ENCODE assay signal across 10 cellular contexts in genomic region chr17:139401-140205, GRCh38. TPM values are rescaled to one million over a fixed set of nuclear protein-coding genes. Genes with fewer than 3 reads are reported as not detected.
DNase-seq lines count a peak whose midpoint lies in the region; ATAC-seq, FAIRE-seq and TF ChIP-seq lines count a peak whose summit lies in the region.
"Not testable (repeated sequence)": the region's sequence is repeated elsewhere in the genome, so short reads cannot be mapped to it uniquely, and the experiment has no call there.
"Had no signal": no experiment of that assay in that cellular context is flagged by ENCODE, and none has a peak within 500 bp of the region (broad histone marks: within the 10 kb centered on the region; RNA-seq: fewer than 3 reads in every experiment).

No MANE protein-coding gene starts in this region.

- TF ChIP-seq EP300 in upper lobe of left lung (IDR thresholded peaks at IDR 0.05), result not testable (repeated sequence)

- H3K4me3 ChIP-seq in right atrium auricular region, lung, pancreas, upper lobe of left lung: not testable (repeated sequence)

- POLR2A ChIA-PET in activated CD4-positive, alpha-beta T cell treated with anti-CD3 and anti-CD28 coated beads, Interleukin-2, amount 10 ng/mL, durations not matched to agents 7 days and 5 days (lab: Charles Lee), result not testable (repeated sequence)

- intact Hi-C loops in pancreas (cut with DNase I), result not testable (repeated sequence)

- not testable (repeated sequence) for H3K36me3 Mint-ChIP-seq in activated CD4-positive, alpha-beta T cell treated with anti-CD3 and anti-CD28 coated beads, Interleukin-2, amount 10 ng/mL, durations not matched to agents 7 days and 5 days (ENCODE audit: low read depth); chondrocyte (ENCODE audit: low read depth)

- H3K36me3 ChIP-seq in right atrium auricular region; lung (ENCODE audit: control insufficient read depth in 2 of 2, insufficient read depth in 2 of 2, low read length in 2 of 2); pancreas; upper lobe of left lung: not testable (repeated sequence)

- not testable (repeated sequence) for H3K27me3 ChIP-seq in right atrium auricular region; lung (ENCODE audit: control insufficient read depth, insufficient read depth); pancreas; upper lobe of left lung

- H3K27ac ChIP-seq in right atrium auricular region; lung (ENCODE audit: low read depth in 1 of 2, low read length in 1 of 2); pancreas; upper lobe of left lung: not testable (repeated sequence)

- not testable (repeated sequence) for FAIRE-seq in pancreas (lab: Jason Lieb, UNC)

- H3K9me3 Mint-ChIP-seq in activated CD4-positive, alpha-beta T cell treated with anti-CD3 and anti-CD28 coated beads, Interleukin-2, amount 10 ng/mL, durations not matched to agents 7 days and 5 days; chondrocyte (ENCODE audit: low read depth): not testable (repeated sequence)

- ATAC-seq in lung (ENCODE audit: insufficient read depth, low FRiP score); pancreas: not testable (repeated sequence)
- ATAC-seq in upper lobe of left lung (ENCODE audit: low FRiP score in 2 of 2), result peak in 1 of 2 donors; percentile 63

- CTCF ChIA-PET in activated CD4-positive, alpha-beta T cell treated with anti-CD3 and anti-CD28 coated beads, Interleukin-2, amount 10 ng/mL, durations not matched to agents 7 days and 5 days (lab: Charles Lee), result not testable (repeated sequence)

- WGBS in lung, 2 donors, result 64 to 72% methylated on average over 16 to 21 of the region's 22 CpGs
- WGBS in pancreas, 2 donors, result 72 to 80% methylated on average over 18 to 21 of the region's 22 CpGs
- 67 to 90% methylated on average over 4 to 7 of the region's 22 CpGs for WGBS in upper lobe of left lung, 2 donors

- H3K27me3 Mint-ChIP-seq in activated CD4-positive, alpha-beta T cell treated with anti-CD3 and anti-CD28 coated beads, Interleukin-2, amount 10 ng/mL, durations not matched to agents 7 days and 5 days; chondrocyte (ENCODE audit: low read depth): not testable (repeated sequence)

- not testable (repeated sequence) for H3K4me1 ChIP-seq in right atrium auricular region; lung (ENCODE audit: control insufficient read depth in 2 of 2, insufficient read depth in 2 of 2, low read length in 2 of 2); pancreas
- peaks cover 0 to 12% (median 4%) of the 10 kb centered on the region in 4 donors for H3K4me1 ChIP-seq in upper lobe of left lung

- TF ChIP-seq CTCF in chondrocyte (IDR thresholded peaks at IDR 0.05); right atrium auricular region (IDR thresholded peaks at IDR 0.05); lung (IDR thresholded peaks at IDR 0.05; ENCODE audit: control extremely low read depth, extremely low read depth); pancreas (IDR thresholded peaks at IDR 0.05); upper lobe of left lung (IDR thresholded peaks at IDR 0.05): not testable (repeated sequence)

- H3K27ac Mint-ChIP-seq in activated CD4-positive, alpha-beta T cell treated with anti-CD3 and anti-CD28 coated beads, Interleukin-2, amount 10 ng/mL, durations not matched to agents 7 days and 5 days; chondrocyte (ENCODE audit: unreplicated experiment): not testable (repeated sequence)

- not testable (repeated sequence) for H3K9me3 ChIP-seq in right atrium auricular region; lung (ENCODE audit: control insufficient read depth in 2 of 2, insufficient read depth in 1 of 2, low read length in 1 of 2); pancreas; upper lobe of left lung

- TF ChIP-seq POLR2A in upper lobe of left lung (IDR thresholded peaks at IDR 0.05), result not testable (repeated sequence)

- not testable (repeated sequence) for H3K4me3 Mint-ChIP-seq in activated CD4-positive, alpha-beta T cell treated with anti-CD3 and anti-CD28 coated beads, Interleukin-2, amount 10 ng/mL, durations not matched to agents 7 days and 5 days; chondrocyte (ENCODE audit: unreplicated experiment)

- H3K4me1 Mint-ChIP-seq in activated CD4-positive, alpha-beta T cell treated with anti-CD3 and anti-CD28 coated beads, Interleukin-2, amount 10 ng/mL, durations not matched to agents 7 days and 5 days; chondrocyte (ENCODE audit: low read depth): not testable (repeated sequence)

- DNase-seq in activated CD4-positive, alpha-beta T cell treated with anti-CD3 and anti-CD28 coated beads, Interleukin-2, amount 10 ng/mL, durations not matched to agents 7 days and 5 days, result peak; percentile 4
- DNase-seq in activated T-cell treated with anti-CD3 and anti-CD28 coated beads, Interleukin-2, amount 50 U/mL, for 48 hours, result peak; percentile 11 to 12
- peak; percentile 75 for DNase-seq in chondrocyte (ENCODE audit: low spot score)
- DNase-seq in right atrium auricular region (ENCODE audit: low spot score), result peak; percentile 43
- peak; percentile 19 for DNase-seq in lung (ENCODE audit: low spot score)
- peak in 4 of 6 donors; percentile 8 to 49 (median 30) for DNase-seq in pancreas
- DNase-seq in upper lobe of left lung, result peak; percentile 13 to 68

RNA-seq across cellular contexts. Expression of gene SCGB1C2, which starts 2.2 kb away (rescaled TPM):
- total RNA-seq in activated CD4-positive, alpha-beta T cell treated with anti-CD3 and anti-CD28 coated beads, Interleukin-2, amount 10 ng/mL, durations not matched to agents 7 days and 5 days, result not detected
- total RNA-seq in chondrocyte, result not detected in 3 replicates
- total RNA-seq in right atrium auricular region, result not detected
- not detected for total RNA-seq in lung
- not detected for polyA plus RNA-seq in lung
- under 1 TPM in 3 of 6 donors, not detected in 3; 0.38 to 0.55 (median 0.50) TPM for total RNA-seq in pancreas
- polyA plus RNA-seq in pancreas, result not detected
- total RNA-seq in upper lobe of left lung, result not detected
- total RNA-seq: CD4-positive, CD25-positive, alpha-beta regulatory T cell; GM23248; NCI-H460 had no signal
- polyA plus RNA-seq: CD4-positive, CD25-positive, alpha-beta regulatory T cell; GM23248 had no signal

RNA-seq across cellular contexts. Expression of gene DOC2B, which starts 41.8 kb away (rescaled TPM):
- not detected for total RNA-seq in activated CD4-positive, alpha-beta T cell treated with anti-CD3 and anti-CD28 coated beads, Interleukin-2, amount 10 ng/mL, durations not matched to agents 7 days and 5 days
- 0.31 to 0.64 TPM (median 0.32 TPM) in 3 replicates for total RNA-seq in chondrocyte
- total RNA-seq in right atrium auricular region, result 1 to 10 TPM; 2.4 to 2.6 TPM
- total RNA-seq in lung, result 1 to 10 TPM; 5.1 to 7.5 TPM
- polyA plus RNA-seq in lung, result 1 to 10 TPM; 3.0 to 5.5 TPM
- total RNA-seq in pancreas, result 10 to 100 TPM in 4 of 6 donors, 1 to 10 TPM in 2; 4.9 to 25.1 (median 11.5) TPM
- polyA plus RNA-seq in pancreas, result 10 to 100 TPM in 1 of 2 donors, 1 to 10 TPM in 1; 4.3 to 12.1 TPM
- total RNA-seq in upper lobe of left lung, result 10 to 100 TPM in 1 of 6 donors, 1 to 10 TPM in 5; 1.0 to 10.2 (median 4.4) TPM
- total RNA-seq: CD4-positive, CD25-positive, alpha-beta regulatory T cell; GM23248 had no signal
- polyA plus RNA-seq: CD4-positive, CD25-positive, alpha-beta regulatory T cell had no signal

Comparison
In these comparisons a context has a peak if more than half of its experiments do, and no peak if none do; other contexts are left out.
1. DNase-seq: peak in every context shown above with its lines; median percentile 75 in chondrocyte; 43 in right atrium auricular region; 40 in upper lobe of left lung; 30 in pancreas; 19 in lung; 12 in activated T-cell treated with anti-CD3 and anti-CD28 coated beads, Interleukin-2, amount 50 U/mL, for 48 hours; 4 in activated CD4-positive, alpha-beta T cell treated with anti-CD3 and anti-CD28 coated beads, Interleukin-2, amount 10 ng/mL, durations not matched to agents 7 days and 5 days.